Comparison of ENCODE assay signal across 9 cellular contexts in genomic region chr14:79044894-79045624, GRCh38.
A peak's percentile ranks its signal among the peaks of the same experiment; 100 is the strongest.
DNase-seq lines count a peak whose midpoint lies in the region; ATAC-seq and TF ChIP-seq lines count a peak whose summit lies in the region.
"Had no signal": no experiment of that assay in that cellular context is flagged by ENCODE, and none has a peak within 500 bp of the region (broad histone marks: within the 10 kb centered on the region; RNA-seq: fewer than 3 reads in every experiment).

No MANE protein-coding gene starts in this region.

- peaks cover 12% of the 10 kb centered on the region for H3K9me3 ChIP-seq in mammary epithelial cell (replicated peaks; ENCODE audit: insufficient read depth, low read length)
- peaks cover 0 to 9% (median 0%) of the 10 kb centered on the region in 3 donors for H3K9me3 ChIP-seq in tibial artery
- H3K9me3 ChIP-seq in upper lobe of left lung: peaks cover 0 to 4% (median 0%) of the 10 kb centered on the region in 4 donors

- H3K27ac ChIP-seq in mammary epithelial cell (ENCODE audit: insufficient read depth, low read depth, low read length) (peak overlapping the region; percentile 70), tibial artery (no peak overlapping the region), upper lobe of left lung (no peak overlapping the region)

- intact Hi-C loops in mammary epithelial cell (cut with micrococcal nuclease): loop anchor here (1.0 to 2.0 kb wide), 3 partner anchors 28 to 234 kb away; no protein-coding TSS in a partner anchor
- intact Hi-C loops in tibial artery (cut with DNase I; ENCODE audit: low total_unique reads): loop anchor here (5.0 kb wide), 1 partner anchor 478 kb away; no protein-coding TSS in a partner anchor

- no peak for TF ChIP-seq POLR2A in upper lobe of left lung (IDR thresholded peaks at IDR 0.05)

- peak overlapping the region; percentile 8 for H3K9ac ChIP-seq in mammary epithelial cell (ENCODE audit: insufficient read depth, low read length)

- no peaks in the 10 kb centered on the region for H3K36me3 ChIP-seq in mammary epithelial cell (ENCODE audit: insufficient read depth, low read length)
- no peaks in the 10 kb centered on the region for H3K36me3 ChIP-seq in tibial artery
- no peaks in the 10 kb centered on the region for H3K36me3 ChIP-seq in upper lobe of left lung

- H3K27me3 ChIP-seq in mammary epithelial cell (ENCODE audit: insufficient read depth, low read length): no peaks in the 10 kb centered on the region
- no peaks in the 10 kb centered on the region for H3K27me3 ChIP-seq in tibial artery
- H3K27me3 ChIP-seq in upper lobe of left lung: no peaks in the 10 kb centered on the region

- WGBS in mammary epithelial cell (ENCODE audit: low coverage, missing lambda C conversion rate): 60% methylated on average over 7 of the region's 8 CpGs
- 56 to 66% methylated on average over 8 of the region's 8 CpGs for WGBS in upper lobe of left lung, 2 donors

- no peak for ATAC-seq in upper lobe of left lung (ENCODE audit: low FRiP score in 2 of 2)

- H3K4me3 ChIP-seq in mammary epithelial cell (replicated peaks in 1 of 3; ENCODE audit: insufficient read depth in 1 of 3, low read depth in 2 of 3, low read length in 3 of 3): no peak overlapping the region
- H3K4me3 ChIP-seq in tibial artery: no peak overlapping the region
- H3K4me3 ChIP-seq in upper lobe of left lung: no peak overlapping the region

- BruUV-seq in mammary epithelial cell (replicated peaks; lab: Mats Ljungman, UMichigan): no TSS peak

- peaks cover 17% of the 10 kb centered on the region for H3K4me1 ChIP-seq in mammary epithelial cell (ENCODE audit: insufficient read depth, low read length)
- no peaks in the 10 kb centered on the region for H3K4me1 ChIP-seq in tibial artery
- H3K4me1 ChIP-seq in upper lobe of left lung: no peaks in the 10 kb centered on the region

- TF ChIP-seq CTCF in mammary epithelial cell (conservative IDR thresholded peaks at IDR 0.05 in 1 of 2, IDR thresholded peaks at IDR 0.05 in 1 of 2; ENCODE audit: extremely low read depth in 1 of 2, insufficient read depth in 1 of 2, low read depth in 1 of 2, low read length in 2 of 2) (no peak), tibial artery (IDR thresholded peaks at IDR 0.05) (no peak), upper lobe of left lung (IDR thresholded peaks at IDR 0.05) (no peak)

- in situ Hi-C loops in mammary epithelial cell (cut with MboI; ENCODE audit: low sequenced_read_pairs in 2 of 2): no loop called here

- H4K20me1 ChIP-seq in mammary epithelial cell (ENCODE audit: insufficient read depth, low read length): no peaks in the 10 kb centered on the region

- CTCF ChIA-PET in mammary epithelial cell (lab: Charles Lee; ENCODE audit: low non-redundant PET): no interaction called here

- DNase-seq in Ammon's horn (ENCODE audit: low spot score) (peak; percentile 5), NCI-H1092 (lab: John Stamatoyannopoulos, UW) (peak; percentile 12), mammary epithelial cell (peak; percentile 98), left kidney (ENCODE audit: low read depth, low spot score) (peak; percentile 72), tibial artery (no peak), upper lobe of left lung (no peak), T-helper 1 cell (no peak)
- DNase-seq in activated CD4-positive, alpha-beta T cell treated with anti-CD3 and anti-CD28 coated beads for 1 hour: no peak
- DNase-seq: Calu3 had no signal

- no peaks in the 10 kb centered on the region for H3K79me2 ChIP-seq in mammary epithelial cell (ENCODE audit: insufficient read depth, low read length)

- peak overlapping the region; percentile 54 for H3K4me2 ChIP-seq in mammary epithelial cell (ENCODE audit: insufficient read depth, low read depth, low read length)

- H2AFZ ChIP-seq in mammary epithelial cell (ENCODE audit: low read depth, low read length): peak overlapping the region; percentile 36

- dilution Hi-C loops in mammary epithelial cell (cut with HindIII; ENCODE audit: low sequenced_read_pairs): no loop called here

- TF ChIP-seq EP300 in upper lobe of left lung (IDR thresholded peaks at IDR 0.05): no peak

Comparison
In these comparisons a context has a peak if more than half of its experiments do, and no peak if none do; other contexts are left out.
1. DNase-seq: peak in Ammon's horn (single experiment), NCI-H1092 (single experiment), mammary epithelial cell (single experiment) and left kidney (single experiment); none in tibial artery (0 of 2), upper lobe of left lung (0 of 2), activated CD4-positive, alpha-beta T cell treated with anti-CD3 and anti-CD28 coated beads for 1 hour (single experiment) and T-helper 1 cell (0 of 5).